In genomic region chr18:50819027-50819726, GRCh38 we compare ENCODE assay signal across 9 cellular contexts. TPM values are rescaled to one million over a fixed set of nuclear protein-coding genes. Genes with fewer than 3 reads are reported as not detected.
DNase-seq lines count a peak whose midpoint lies in the region; ATAC-seq and TF ChIP-seq lines count a peak whose summit lies in the region.
"Had no signal": no experiment of that assay in that cellular context is flagged by ENCODE, and none has a peak within 500 bp of the region (broad histone marks: within the 10 kb centered on the region; RNA-seq: fewer than 3 reads in every experiment).

No MANE protein-coding gene starts in this region.

- H3K36me3 ChIP-seq in liver (ENCODE audit: control insufficient read depth in 4 of 4, insufficient read depth in 3 of 4, low read depth in 1 of 4, low read length in 3 of 4) (no peaks in the 10 kb centered on the region), upper lobe of right lung (no peaks in the 10 kb centered on the region)

- H3K9me3 ChIP-seq in liver (ENCODE audit: control insufficient read depth in 4 of 4, low read length in 3 of 4) (no peaks in the 10 kb centered on the region), upper lobe of right lung (no peaks in the 10 kb centered on the region)

- H3K9ac ChIP-seq in liver (ENCODE audit: low read depth in 1 of 2, low read length in 2 of 2): peak overlapping the region; percentile 60 to 73

- intact Hi-C loops in upper lobe of right lung (cut with DNase I): no loop called here

- H3K4me3 ChIP-seq in liver (ENCODE audit: low read depth in 1 of 3, low read length in 3 of 3) (peak overlapping the region; percentile 41 to 62 (median 44)), upper lobe of right lung (peak overlapping the region; percentile 40)

- peak; percentile 51 for ATAC-seq in upper lobe of right lung
- ATAC-seq in GM18520 (IDR thresholded peaks at IDR 0.05; ENCODE audit: unreplicated experiment): no peak
- no peak for ATAC-seq in GM18868 (IDR thresholded peaks at IDR 0.05; ENCODE audit: unreplicated experiment)

- H3K27ac ChIP-seq in liver (ENCODE audit: low read depth in 1 of 2, low read length in 2 of 2): peak overlapping the region; percentile 83 to 85
- no peak overlapping the region for H3K27ac ChIP-seq in upper lobe of right lung

- peak; percentile 45 for TF ChIP-seq CTCF in liver (IDR thresholded peaks at IDR 0.05; ENCODE audit: low read depth, low read length, missing input control)
- TF ChIP-seq CTCF in upper lobe of right lung (IDR thresholded peaks at IDR 0.05): no peak

- H3K27me3 ChIP-seq in liver (ENCODE audit: control insufficient read depth in 4 of 4, insufficient read depth in 4 of 4, low read length in 3 of 4): no peaks in the 10 kb centered on the region
- H3K27me3 ChIP-seq in upper lobe of right lung: peaks cover 4% of the 10 kb centered on the region

- H3K4me1 ChIP-seq in liver (ENCODE audit: control insufficient read depth in 4 of 4, insufficient read depth in 4 of 4, low read length in 3 of 4) (peaks cover 0 to 16% (median 11%) of the 10 kb centered on the region in 4 donors), upper lobe of right lung (peaks cover 14% of the 10 kb centered on the region)

- 6% methylated on average over 16 of the region's 16 CpGs for WGBS in liver

- peak; percentile 27 for DNase-seq in DMS79 (lab: John Stamatoyannopoulos, UW)
- peak; percentile 22 for DNase-seq in NCI-H1105 (lab: John Stamatoyannopoulos, UW)
- DNase-seq in cerebellum (ENCODE audit: low spot score): peak; percentile 35
- DNase-seq in upper lobe of right lung: peak; percentile 71
- DNase-seq in activated CD8-positive, alpha-beta memory T cell treated with anti-CD3 and anti-CD28 coated beads, Interleukin-2, amount 50 U/mL, for 48 hours: no peak

- TF ChIP-seq RAD21 in liver (IDR thresholded peaks at IDR 0.05): peak; percentile 52 to 59

TF ChIP-seq in liver, 16 proteins besides CTCF, POLR2A, EP300 and RAD21:
- TF ChIP-seq SP1 (IDR thresholded peaks at IDR 0.05) (peak; percentile 59), HNF4G (IDR thresholded peaks at IDR 0.05) (no peak), MAX (IDR thresholded peaks at IDR 0.05) (peak; percentile 15), TAF1 (conservative IDR thresholded peaks at IDR 0.05) (no peak), NR2F2 (IDR thresholded peaks at IDR 0.05) (no peak), ATF3 (IDR thresholded peaks at IDR 0.05) (no peak), FOXA2 (IDR thresholded peaks at IDR 0.05) (peak; percentile 24), RXRA (IDR thresholded peaks at IDR 0.05) (peak; percentile 65 to 68), REST (IDR thresholded peaks at IDR 0.05) (no peak), FOXA1 (IDR thresholded peaks at IDR 0.05) (peak; percentile 60), GABPA (IDR thresholded peaks at IDR 0.05 in 1 of 2, conservative IDR thresholded peaks at IDR 0.05 in 1 of 2) (no peak), ZBTB33 (IDR thresholded peaks at IDR 0.05) (no peak), JUND (IDR thresholded peaks at IDR 0.05) (no peak), YY1 (IDR thresholded peaks at IDR 0.05) (peak; percentile 44), HNF4A (conservative IDR thresholded peaks at IDR 0.05) (peak; percentile 62 to 66), EGR1 (IDR thresholded peaks at IDR 0.05; ENCODE audit: low read depth in 2 of 2) (no peak)

RNA-seq across cellular contexts. Expression of gene MRO, which starts 0.6 kb away (rescaled TPM):
- total RNA-seq in cerebellum: 1.00 TPM
- total RNA-seq in liver: 1 to 10 TPM; 2.5 to 2.8 TPM
- 1 to 10 TPM; 1.6 to 2.8 TPM for polyA plus RNA-seq in liver
- total RNA-seq in upper lobe of right lung: 0.20 TPM
- total RNA-seq: naive thymus-derived CD8-positive, alpha-beta T cell had no signal
- polyA plus RNA-seq: naive thymus-derived CD8-positive, alpha-beta T cell had no signal

RNA-seq across cellular contexts. Expression of gene ME2, which starts 59.7 kb away (rescaled TPM):
- total RNA-seq in cerebellum: 91.6 TPM
- total RNA-seq in liver: 10 to 100 TPM; 20.7 to 33.8 TPM
- 10 to 100 TPM in 1 of 2 donors, 1 to 10 TPM in 1; 9.0 to 11.5 TPM for polyA plus RNA-seq in liver
- total RNA-seq in upper lobe of right lung: 40.5 TPM
